Comparison of ENCODE assay signal across 31 cellular contexts in genomic region chr2:221486106-221486505, GRCh38.
"Had no signal": no experiment of that assay in that cellular context is flagged by ENCODE, and none has a peak within 500 bp of the region (broad histone marks: within the 10 kb centered on the region; RNA-seq: fewer than 3 reads in every experiment).

No MANE protein-coding gene starts in this region.

- H3K4me1 ChIP-seq: body of pancreas, breast epithelium had no signal

- H3K27me3 Mint-ChIP-seq: activated CD4-positive, alpha-beta memory T cell treated with anti-CD3 and anti-CD28 coated beads, Interleukin-2, amount 10 ng/mL, durations not matched to agents 7 days and 5 days; activated CD8-positive, alpha-beta memory T cell treated with anti-CD3 and anti-CD28 coated beads, Interleukin-2, amount 10 ng/mL, durations not matched to agents 7 days and 5 days had no signal

- H3K4me3 ChIP-seq: adrenal gland, body of pancreas, breast epithelium had no signal

- H3K36me3 Mint-ChIP-seq: activated CD8-positive, alpha-beta memory T cell treated with anti-CD3 and anti-CD28 coated beads, Interleukin-2, amount 10 ng/mL, durations not matched to agents 7 days and 5 days; activated naive CD4-positive, alpha-beta T cell treated with anti-CD3 and anti-CD28 coated beads, Interleukin-2, amount 50 U/mL, for 72 hours had no signal

- H3K27ac ChIP-seq: adrenal gland, body of pancreas, breast epithelium, VCaP had no signal

- FAIRE-seq: astrocyte had no signal

- H3K27ac Mint-ChIP-seq: activated CD4-positive, alpha-beta memory T cell treated with anti-CD3 and anti-CD28 coated beads, Interleukin-2, amount 10 ng/mL, durations not matched to agents 7 days and 5 days; activated CD8-positive, alpha-beta memory T cell treated with anti-CD3 and anti-CD28 coated beads, Interleukin-2, amount 10 ng/mL, durations not matched to agents 7 days and 5 days; activated naive CD4-positive, alpha-beta T cell treated with anti-CD3 and anti-CD28 coated beads for 36 hours; activated naive CD4-positive, alpha-beta T cell treated with anti-CD3 and anti-CD28 coated beads, Interleukin-2, amount 50 U/mL, for 72 hours; activated T-helper 2 cell treated with anti-CD3 and anti-CD28 coated beads, Interferon-gamma antibody, Interleukin-2, Interleukin-4, amounts not matched to agents 10 μg/mL and 5 μg/mL and 100 μg/mL, durations not matched to agents 14 hours and 24 hours and 36 hours had no signal

- H3K27me3 ChIP-seq: adrenal gland, body of pancreas, breast epithelium had no signal

- DNase-seq: activated CD4-positive, alpha-beta memory T cell treated with anti-CD3 and anti-CD28 coated beads, Interleukin-2, amount 10 ng/mL, durations not matched to agents 7 days and 5 days; activated CD4-positive, alpha-beta T cell treated with anti-CD3 and anti-CD28 coated beads for 1 hour; activated CD4-positive, alpha-beta T cell treated with anti-CD3 and anti-CD28 coated beads for 48 hours; activated CD4-positive, CD25-positive, alpha-beta regulatory T cell; activated CD8-positive, alpha-beta memory T cell treated with anti-CD3 and anti-CD28 coated beads for 24 hours; activated CD8-positive, alpha-beta memory T cell treated with anti-CD3 and anti-CD28 coated beads, Interleukin-2, amount 10 ng/mL, durations not matched to agents 7 days and 5 days; activated CD8-positive, alpha-beta memory T cell treated with anti-CD3 and anti-CD28 coated beads, Interleukin-2, amount 50 U/mL, for 48 hours; activated gamma-delta T cell treated with Interleukin-2 at 50 U/mL for 16 hours; activated naive CD4-positive, alpha-beta T cell treated with anti-CD3 and anti-CD28 coated beads for 36 hours; activated T-cell treated with anti-CD3 and anti-CD28 coated beads, Interleukin-2, amount 50 U/mL, for 1 hour; adrenal gland; body of pancreas; Karpas-422; NCI-H1105; NCI-H1417 treated with DMSO at 0.1 percent for 48 hours; NCI-H187 treated with DMSO at 0.1 percent for 48 hours; NCI-H2081; NCI-H226; NCI-H524 treated with DMSO at 0.1 percent for 48 hours; NCI-H748 treated with DMSO at 0.1 percent for 48 hours; OCI-M1; Right ventricle myocardium superior; SW 1271; T-helper 1 cell; T-helper 2 cell; T-helper 9 cell had no signal

- H3K4me1 Mint-ChIP-seq: activated CD4-positive, alpha-beta memory T cell treated with anti-CD3 and anti-CD28 coated beads, Interleukin-2, amount 10 ng/mL, durations not matched to agents 7 days and 5 days; activated CD8-positive, alpha-beta memory T cell treated with anti-CD3 and anti-CD28 coated beads, Interleukin-2, amount 10 ng/mL, durations not matched to agents 7 days and 5 days had no signal

- H3K4me3 Mint-ChIP-seq: activated CD4-positive, alpha-beta memory T cell treated with anti-CD3 and anti-CD28 coated beads, Interleukin-2, amount 10 ng/mL, durations not matched to agents 7 days and 5 days; activated CD8-positive, alpha-beta memory T cell treated with anti-CD3 and anti-CD28 coated beads, Interleukin-2, amount 10 ng/mL, durations not matched to agents 7 days and 5 days; activated naive CD4-positive, alpha-beta T cell treated with anti-CD3 and anti-CD28 coated beads for 36 hours had no signal

- H3K9me3 Mint-ChIP-seq: activated CD4-positive, alpha-beta memory T cell treated with anti-CD3 and anti-CD28 coated beads, Interleukin-2, amount 10 ng/mL, durations not matched to agents 7 days and 5 days; activated naive CD4-positive, alpha-beta T cell treated with anti-CD3 and anti-CD28 coated beads for 36 hours; activated naive CD4-positive, alpha-beta T cell treated with anti-CD3 and anti-CD28 coated beads, Interleukin-2, amount 50 U/mL, for 72 hours; activated T-helper 2 cell treated with anti-CD3 and anti-CD28 coated beads, Interferon-gamma antibody, Interleukin-2, Interleukin-4, amounts not matched to agents 10 μg/mL and 5 μg/mL and 100 μg/mL, durations not matched to agents 14 hours and 24 hours and 36 hours had no signal

- ATAC-seq: activated CD8-positive, alpha-beta memory T cell treated with anti-CD3 and anti-CD28 coated beads, Interleukin-2, amount 10 ng/mL, durations not matched to agents 7 days and 5 days; activated naive CD4-positive, alpha-beta T cell treated with anti-CD3 and anti-CD28 coated beads, Interleukin-2, amount 50 U/mL, for 72 hours; body of pancreas had no signal
